9 cellular contexts compared by ENCODE assay signal in the genomic region with DNA sequence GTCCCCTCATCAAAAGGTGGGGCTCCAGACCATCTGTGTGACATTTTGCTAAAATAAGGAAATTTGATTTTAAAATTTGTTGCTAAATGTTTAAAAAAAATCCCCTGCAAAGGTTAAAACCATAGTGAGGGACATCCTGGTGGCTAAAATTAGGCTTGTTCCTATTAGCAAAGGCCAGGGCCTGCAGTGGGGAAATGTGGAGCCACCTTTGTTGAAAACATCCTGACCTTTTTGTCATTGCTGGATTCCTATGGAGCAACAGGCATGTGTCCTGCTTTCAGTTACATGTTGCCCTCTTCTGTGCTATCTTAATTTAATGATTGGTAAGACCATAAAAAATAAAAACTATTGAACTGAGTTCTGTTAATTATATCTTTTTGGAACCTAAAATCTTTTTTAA.
"Had no signal": no experiment of that assay in that cellular context is flagged by ENCODE, and none has a peak within 500 bp of the region (broad histone marks: within the 10 kb centered on the region; RNA-seq: fewer than 3 reads in every experiment).

No MANE protein-coding gene starts in this region.

- H3K9me3 Mint-ChIP-seq: H9 had no signal

- H3K27me3 Mint-ChIP-seq: IgD-negative memory B cell had no signal

- DNase-seq: GOT3, H9, HCEC 1CT, HFFc6, KBM-7 had no signal

- H3K27ac ChIP-seq: HL-60 had no signal

- H3K27ac Mint-ChIP-seq: H9, HFFc6 had no signal

- H3K4me1 Mint-ChIP-seq: H9, IgD-negative memory B cell had no signal

- FAIRE-seq: H54, HepG2 had no signal

- ATAC-seq: HepG2 had no signal

- H3K36me3 Mint-ChIP-seq: IgD-negative memory B cell had no signal

- H3K4me3 Mint-ChIP-seq: H9, HFFc6, IgD-negative memory B cell had no signal
